In the genomic region with DNA sequence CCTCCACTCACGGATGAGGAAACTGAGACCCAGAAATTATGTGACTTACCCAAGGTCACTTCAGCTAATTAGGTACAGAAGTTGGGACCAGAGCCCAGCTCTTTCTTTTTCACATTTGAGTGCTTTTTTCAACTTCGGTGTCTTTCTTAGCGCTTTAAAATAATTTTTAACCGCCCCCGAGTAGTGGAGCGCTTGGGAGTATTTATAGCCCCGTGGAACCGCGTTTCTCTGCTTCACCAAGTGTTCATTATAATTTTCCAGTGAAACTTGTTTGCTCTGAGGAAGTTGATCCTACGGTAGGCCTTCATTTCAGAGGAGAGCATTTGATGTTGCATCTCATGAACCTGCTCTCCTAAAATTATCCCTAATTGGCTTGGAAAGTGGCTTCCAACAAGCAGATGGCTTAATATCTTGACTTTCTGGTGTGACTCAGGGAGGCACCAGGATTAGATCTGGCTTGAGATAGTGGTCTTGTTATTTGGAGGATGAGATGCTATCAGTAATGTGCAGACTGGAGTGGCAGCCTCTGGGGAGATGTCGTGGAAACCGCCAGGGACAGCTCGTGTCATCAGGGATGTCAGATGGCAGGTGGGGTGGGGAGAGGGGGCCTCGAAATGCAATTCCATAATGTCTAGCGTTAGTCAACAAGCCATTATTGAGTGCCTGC, we compare ENCODE assay signal across 25 cellular contexts.
"Had no signal": no experiment of that assay in that cellular context is flagged by ENCODE, and none has a peak within 500 bp of the region (broad histone marks: within the 10 kb centered on the region; RNA-seq: fewer than 3 reads in every experiment).

No MANE protein-coding gene starts in this region.

- H3K27me3 ChIP-seq: adrenal gland, right atrium auricular region, upper lobe of left lung had no signal

- H3K4me1 Mint-ChIP-seq: naive B cell, WTC11 had no signal

- H3K9me3 ChIP-seq: adrenal gland, lower lobe of right lung, right atrium auricular region, upper lobe of left lung had no signal

- H3K4me1 ChIP-seq: adrenal gland, lower lobe of right lung, right atrium auricular region, upper lobe of left lung had no signal

- H3K36me3 ChIP-seq: adrenal gland, lower lobe of right lung, right atrium auricular region, upper lobe of left lung had no signal

- H3K36me3 Mint-ChIP-seq: activated naive CD8-positive, alpha-beta T cell; naive B cell; WTC11 had no signal

- H3K9me3 Mint-ChIP-seq: activated T-cell treated with anti-CD3 and anti-CD28 coated beads, Interleukin-2, amount 50 U/mL, for 24 hours; activated T-helper 2 cell treated with anti-CD3 and anti-CD28 coated beads, Interferon-gamma antibody, Interleukin-2, Interleukin-4, amounts not matched to agents 10 μg/mL and 5 μg/mL and 100 μg/mL, durations not matched to agents 14 hours and 24 hours and 36 hours; neural crest cell had no signal

- H3K4me3 Mint-ChIP-seq: activated naive CD8-positive, alpha-beta T cell; activated T-cell treated with anti-CD3 and anti-CD28 coated beads, Interleukin-2, amount 50 U/mL, for 24 hours; neural crest cell; WTC11 had no signal

- H3K27ac ChIP-seq: adrenal gland, lower lobe of right lung, right atrium auricular region, upper lobe of left lung had no signal

- H3K27ac Mint-ChIP-seq: activated naive CD8-positive, alpha-beta T cell; activated T-cell treated with anti-CD3 and anti-CD28 coated beads, Interleukin-2, amount 50 U/mL, for 24 hours; activated T-helper 2 cell treated with anti-CD3 and anti-CD28 coated beads, Interferon-gamma antibody, Interleukin-2, Interleukin-4, amounts not matched to agents 10 μg/mL and 5 μg/mL and 100 μg/mL, durations not matched to agents 14 hours and 24 hours and 36 hours; naive B cell; progenitor cell of endocrine pancreas; WTC11 had no signal

- DNase-seq: activated CD4-positive, alpha-beta T cell treated with anti-CD3 and anti-CD28 coated beads, Interleukin-2, amount 50 U/mL, for 4 hours; activated CD8-positive, alpha-beta memory T cell treated with anti-CD3 and anti-CD28 coated beads for 24 hours; activated CD8-positive, alpha-beta memory T cell treated with anti-CD3 and anti-CD28 coated beads, Interleukin-2, amount 50 U/mL, for 4 hours; activated naive CD4-positive, alpha-beta T cell; activated T-cell treated with anti-CD3 and anti-CD28 coated beads, Interleukin-2, amount 50 U/mL, for 24 hours; adrenal gland; central memory CD4-positive, alpha-beta T cell; dermis blood vessel endothelial cell; effector CD8-positive, alpha-beta T cell; erythroblast; foreskin fibroblast; kidney; lower lobe of right lung; mesendoderm; naive B cell; stimulated activated CD4-positive, alpha-beta T cell treated with anti-CD3 and anti-CD28 coated beads, Interleukin-4, amount 100 ng/mL, for 24 hours; stimulated activated naive CD4-positive, alpha-beta T cell treated with Interleukin-2 at 50 U/mL for 16 hours; T1000; upper lobe of left lung had no signal

- ATAC-seq: lower lobe of right lung had no signal

- H3K4me3 ChIP-seq: adrenal gland, lower lobe of right lung, right atrium auricular region, upper lobe of left lung had no signal
